8 cellular contexts compared by ENCODE assay signal in genomic region chr3:66038384-66038725, GRCh38. TPM values are rescaled to one million over a fixed set of nuclear protein-coding genes. Genes with fewer than 3 reads are reported as not detected.
A peak's percentile ranks its signal among the peaks of the same experiment; 100 is the strongest.
DNase-seq lines count a peak whose midpoint lies in the region; ATAC-seq and TF ChIP-seq lines count a peak whose summit lies in the region.

No MANE protein-coding gene starts in this region.

- TF ChIP-seq CTCF in GM10266 (IDR thresholded peaks at IDR 0.05; ENCODE audit: control insufficient read depth, insufficient read depth, low read depth, missing control alignments): no peak
- no peak for TF ChIP-seq CTCF in fibroblast of villous mesenchyme (IDR thresholded peaks at IDR 0.05; ENCODE audit: insufficient read depth, low read depth, low read length)

- no peaks in the 10 kb centered on the region for H3K36me3 ChIP-seq in SK-N-MC (ENCODE audit: insufficient read depth, low read length)

- no peak overlapping the region for H3K27ac ChIP-seq in SK-N-MC

- no peaks in the 10 kb centered on the region for H3K9me3 ChIP-seq in SK-N-MC (ENCODE audit: low read depth, low read length)

- H3K9ac ChIP-seq in SK-N-MC (ENCODE audit: insufficient read length): peak overlapping the region; percentile 77

- ATAC-seq in HG02610 (IDR thresholded peaks at IDR 0.05; ENCODE audit: unreplicated experiment): peak; percentile 14

- DNase-seq in GM10266 (ENCODE audit: extremely low spot score) (peak; percentile 58), SK-N-MC (ENCODE audit: low read depth, low spot score) (no peak), fibroblast of villous mesenchyme (ENCODE audit: low read depth) (no peak), pulmonary artery endothelial cell (ENCODE audit: low read depth, low spot score) (peak; percentile 24), NCI-H526 treated with DMSO at 0.1 percent for 48 hours (lab: John Stamatoyannopoulos, UW) (no peak), kidney tubule cell (ENCODE audit: low spot score) (no peak), SKM-1 (lab: John Stamatoyannopoulos, UW; ENCODE audit: unreplicated experiment) (no peak)

- peak overlapping the region; percentile 88 for H3K4me3 ChIP-seq in SK-N-MC
- H3K4me3 ChIP-seq in fibroblast of villous mesenchyme (ENCODE audit: low read depth, low read length): peak overlapping the region; percentile 89

RNA-seq across cellular contexts. Expression of gene MAGI1, which starts 0.4 kb away (rescaled TPM):
- total RNA-seq in fibroblast of villous mesenchyme (20.7 and 29.0 TPM in 2 replicates), pulmonary artery endothelial cell (24.5 and 28.1 TPM in 2 replicates)

Comparison
In these comparisons a context has a peak if more than half of its experiments do, and no peak if none do; other contexts are left out.
1. DNase-seq: peak in GM10266 (single experiment) and pulmonary artery endothelial cell (single experiment); none in SK-N-MC (single experiment), fibroblast of villous mesenchyme (single experiment), NCI-H526 treated with DMSO at 0.1 percent for 48 hours (single experiment), kidney tubule cell (single experiment) and SKM-1 (single experiment).